Comparison of ENCODE assay signal across 22 cellular contexts in genomic region chr7:127821146-127821545, GRCh38.
DNase-seq lines count a peak whose midpoint lies in the region; ATAC-seq and TF ChIP-seq lines count a peak whose summit lies in the region.
"Had no signal": no experiment of that assay in that cellular context is flagged by ENCODE, and none has a peak within 500 bp of the region (broad histone marks: within the 10 kb centered on the region; RNA-seq: fewer than 3 reads in every experiment).

No MANE protein-coding gene starts in this region.

- H3K4me3 ChIP-seq in mesendoderm (ENCODE audit: low read length): no peak overlapping the region
- H3K4me3 ChIP-seq: body of pancreas, psoas muscle, suprapubic skin had no signal

- no peak overlapping the region for H2BK5ac ChIP-seq in mesendoderm (ENCODE audit: low read length)

- no peaks in the 10 kb centered on the region for H3K36me3 ChIP-seq in mesendoderm (ENCODE audit: control insufficient read depth, insufficient read depth, low read length)
- H3K36me3 ChIP-seq: suprapubic skin had no signal

- no peak overlapping the region for H2BK15ac ChIP-seq in mesendoderm (replicated peaks; ENCODE audit: low read depth)

- no peak overlapping the region for H4K5ac ChIP-seq in mesendoderm (ENCODE audit: low read length)

- H3K4me1 ChIP-seq in mesendoderm (ENCODE audit: control insufficient read depth, low read depth, low read length): peaks cover 12% of the 10 kb centered on the region

- no peak for DNase-seq in stimulated activated naive CD8-positive, alpha-beta T cell treated with anti-CD3 and anti-CD28 coated beads, Interleukin-15, amount 100 ng/mL, for 72 hours
- DNase-seq in mesendoderm (peak; percentile 52), GM19238 (ENCODE audit: insufficient read length, low spot score) (no peak), epidermal melanocyte (ENCODE audit: insufficient read length, low spot score) (no peak)
- no peak for DNase-seq in activated CD8-positive, alpha-beta T cell treated with anti-CD3 and anti-CD28 coated beads for 36 hours
- DNase-seq: activated CD4-positive, alpha-beta T cell treated with anti-CD3 and anti-CD28 coated beads for 4 hours; activated naive CD4-positive, alpha-beta T cell treated with anti-CD3 and anti-CD28 coated beads for 36 hours; body of pancreas; CD4-positive, alpha-beta memory T cell; endodermal cell; naive thymus-derived CD8-positive, alpha-beta T cell; NCI-H187 treated with DMSO at 0.1 percent for 48 hours; NCI-H446; psoas muscle; small intestine; stimulated activated CD4-positive, alpha-beta T cell treated with anti-CD3 and anti-CD28 coated beads, Interleukin-4, amount 100 ng/mL, for 24 hours had no signal

- H2AK5ac ChIP-seq in mesendoderm (ENCODE audit: low read length): no peak overlapping the region

- no peak overlapping the region for H3K18ac ChIP-seq in mesendoderm (ENCODE audit: low read length)

- intact Hi-C loops in activated CD8-positive, alpha-beta T cell treated with anti-CD3 and anti-CD28 coated beads for 36 hours (cut with micrococcal nuclease): no loop called here

- H3K36me3 Mint-ChIP-seq in stimulated activated naive CD8-positive, alpha-beta T cell treated with anti-CD3 and anti-CD28 coated beads, Interleukin-15, Interleukin-2, amounts not matched to agents 100 ng/mL and 50 ng/mL, for 24 hours (ENCODE audit: low read depth): peaks cover 32% of the 10 kb centered on the region
- peaks cover 14% of the 10 kb centered on the region for H3K36me3 Mint-ChIP-seq in activated CD8-positive, alpha-beta T cell treated with anti-CD3 and anti-CD28 coated beads for 36 hours (ENCODE audit: low read depth)

- POLR2A ChIA-PET in activated CD8-positive, alpha-beta T cell treated with anti-CD3 and anti-CD28 coated beads for 36 hours (lab: Charles Lee): interaction anchor here (0.7 kb wide), 2 partner anchors 32 to 45 kb away, joined by 3 to 4 read pairs; no protein-coding TSS in a partner anchor

- no peak overlapping the region for H3K4me3 Mint-ChIP-seq in stimulated activated naive CD8-positive, alpha-beta T cell treated with anti-CD3 and anti-CD28 coated beads, Interleukin-15, Interleukin-2, amounts not matched to agents 100 ng/mL and 50 ng/mL, for 24 hours
- no peak overlapping the region for H3K4me3 Mint-ChIP-seq in stimulated activated naive CD8-positive, alpha-beta T cell treated with anti-CD3 and anti-CD28 coated beads, Interleukin-15, amount 100 ng/mL, for 72 hours
- H3K4me3 Mint-ChIP-seq in activated CD8-positive, alpha-beta T cell treated with anti-CD3 and anti-CD28 coated beads for 36 hours: no peak overlapping the region
- H3K4me3 Mint-ChIP-seq: activated naive CD4-positive, alpha-beta T cell treated with anti-CD3 and anti-CD28 coated beads for 36 hours; endodermal cell had no signal

- H3K4ac ChIP-seq in mesendoderm (ENCODE audit: low read depth, low read length): no peak overlapping the region

- TF ChIP-seq CTCF in activated CD8-positive, alpha-beta T cell treated with anti-CD3 and anti-CD28 coated beads for 36 hours (IDR thresholded peaks at IDR 0.05): no peak

- H3K9ac ChIP-seq in mesendoderm (ENCODE audit: low read length): no peak overlapping the region

- H3K27me3 ChIP-seq in mesendoderm (ENCODE audit: insufficient read depth, low read length, poor library complexity): no peaks in the 10 kb centered on the region
- H3K27me3 ChIP-seq: body of pancreas, suprapubic skin had no signal

- peaks cover 2% of the 10 kb centered on the region for H3K79me2 ChIP-seq in mesendoderm (ENCODE audit: control insufficient read depth, insufficient read depth, low read length)

- no peak overlapping the region for H2BK120ac ChIP-seq in mesendoderm (ENCODE audit: low read depth, low read length)

- no CpG with 5 or more reads among the region's 1 CpG for WGBS in mesendoderm (ENCODE audit: extremely low coverage, insufficient coverage, low lambda C conversion rate)

- no peaks in the 10 kb centered on the region for H3K9me3 Mint-ChIP-seq in stimulated activated naive CD8-positive, alpha-beta T cell treated with anti-CD3 and anti-CD28 coated beads, Interleukin-15, Interleukin-2, amounts not matched to agents 100 ng/mL and 50 ng/mL, for 24 hours
- H3K9me3 Mint-ChIP-seq in stimulated activated naive CD8-positive, alpha-beta T cell treated with anti-CD3 and anti-CD28 coated beads, Interleukin-15, amount 100 ng/mL, for 72 hours: no peaks in the 10 kb centered on the region
- H3K9me3 Mint-ChIP-seq in activated CD8-positive, alpha-beta T cell treated with anti-CD3 and anti-CD28 coated beads for 36 hours: no peaks in the 10 kb centered on the region
- H3K9me3 Mint-ChIP-seq: activated naive CD4-positive, alpha-beta T cell treated with anti-CD3 and anti-CD28 coated beads for 36 hours; CD4-positive, alpha-beta memory T cell; endodermal cell; naive thymus-derived CD8-positive, alpha-beta T cell had no signal

- peak overlapping the region; percentile 92 for H3K27ac Mint-ChIP-seq in stimulated activated naive CD8-positive, alpha-beta T cell treated with anti-CD3 and anti-CD28 coated beads, Interleukin-15, Interleukin-2, amounts not matched to agents 100 ng/mL and 50 ng/mL, for 24 hours
- no peak overlapping the region for H3K27ac Mint-ChIP-seq in stimulated activated naive CD8-positive, alpha-beta T cell treated with anti-CD3 and anti-CD28 coated beads, Interleukin-15, amount 100 ng/mL, for 72 hours
- H3K27ac Mint-ChIP-seq in activated CD8-positive, alpha-beta T cell treated with anti-CD3 and anti-CD28 coated beads for 36 hours: no peak overlapping the region
- H3K27ac Mint-ChIP-seq: endodermal cell had no signal

- H3K23ac ChIP-seq in mesendoderm (ENCODE audit: low read length): no peak overlapping the region

- no peak overlapping the region for H4K8ac ChIP-seq in mesendoderm (ENCODE audit: low read depth, low read length)

- no peak overlapping the region for H3K4me2 ChIP-seq in mesendoderm (ENCODE audit: low read length)

- no peak overlapping the region for H3K56ac ChIP-seq in mesendoderm (ENCODE audit: low read length)

- ATAC-seq in stimulated activated naive CD8-positive, alpha-beta T cell treated with anti-CD3 and anti-CD28 coated beads, Interleukin-15, amount 100 ng/mL, for 72 hours: no peak
- ATAC-seq in activated CD8-positive, alpha-beta T cell treated with anti-CD3 and anti-CD28 coated beads for 36 hours: no peak
- ATAC-seq in HG03135 (IDR thresholded peaks at IDR 0.05; ENCODE audit: unreplicated experiment): no peak
- ATAC-seq: body of pancreas; naive thymus-derived CD8-positive, alpha-beta T cell; psoas muscle had no signal

- CTCF ChIA-PET in activated CD8-positive, alpha-beta T cell treated with anti-CD3 and anti-CD28 coated beads for 36 hours (lab: Charles Lee): interaction anchor here (0.7 kb wide), 1 partner anchor 108 kb away, joined by 3 read pairs; no protein-coding TSS in a partner anchor

- H3K27ac ChIP-seq in angular gyrus (ENCODE audit: low read depth, low read length) (peak overlapping the region; percentile 53), mesendoderm (ENCODE audit: low read depth, low read length) (no peak overlapping the region)
- H3K27ac ChIP-seq: body of pancreas, HL-60, psoas muscle, RWPE1, suprapubic skin had no signal

- no peaks in the 10 kb centered on the region for H3K27me3 Mint-ChIP-seq in stimulated activated naive CD8-positive, alpha-beta T cell treated with anti-CD3 and anti-CD28 coated beads, Interleukin-15, Interleukin-2, amounts not matched to agents 100 ng/mL and 50 ng/mL, for 24 hours
- H3K27me3 Mint-ChIP-seq in stimulated activated naive CD8-positive, alpha-beta T cell treated with anti-CD3 and anti-CD28 coated beads, Interleukin-15, amount 100 ng/mL, for 72 hours: no peaks in the 10 kb centered on the region
- no peaks in the 10 kb centered on the region for H3K27me3 Mint-ChIP-seq in activated CD8-positive, alpha-beta T cell treated with anti-CD3 and anti-CD28 coated beads for 36 hours
- H3K27me3 Mint-ChIP-seq: CD4-positive, alpha-beta memory T cell; naive thymus-derived CD8-positive, alpha-beta T cell had no signal

- H3K79me1 ChIP-seq in mesendoderm (ENCODE audit: low read length): peaks cover 9% of the 10 kb centered on the region

- H3K4me1 Mint-ChIP-seq in stimulated activated naive CD8-positive, alpha-beta T cell treated with anti-CD3 and anti-CD28 coated beads, Interleukin-15, Interleukin-2, amounts not matched to agents 100 ng/mL and 50 ng/mL, for 24 hours (ENCODE audit: low read depth): peaks cover 41% of the 10 kb centered on the region
- peaks cover 31% of the 10 kb centered on the region for H3K4me1 Mint-ChIP-seq in stimulated activated naive CD8-positive, alpha-beta T cell treated with anti-CD3 and anti-CD28 coated beads, Interleukin-15, amount 100 ng/mL, for 72 hours
- peaks cover 34% of the 10 kb centered on the region for H3K4me1 Mint-ChIP-seq in activated CD8-positive, alpha-beta T cell treated with anti-CD3 and anti-CD28 coated beads for 36 hours (ENCODE audit: low read depth)
